ENCODE assay signal across 1 cellular context in the genomic region with DNA sequence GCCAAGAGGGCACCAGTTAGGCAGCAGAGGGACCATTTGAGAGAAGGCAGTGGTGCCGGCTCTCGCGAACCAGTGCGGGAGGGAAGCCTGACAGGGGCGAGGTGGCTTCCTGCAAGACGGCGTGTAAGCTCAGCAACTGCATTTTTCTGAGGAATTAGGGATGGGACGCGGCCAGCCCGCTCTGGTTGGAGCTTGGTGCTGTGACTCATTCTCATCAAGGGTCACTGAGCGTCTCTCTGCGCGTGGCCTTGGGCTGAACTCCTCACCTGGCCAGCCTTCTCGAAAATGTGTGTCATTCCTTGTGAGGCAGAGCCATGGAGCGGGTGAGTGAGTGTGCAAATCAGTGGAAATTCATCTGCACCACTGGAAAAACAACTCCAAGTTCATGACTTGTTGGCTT.
TF ChIP-seq lines count a peak whose summit lies in the region.

No MANE protein-coding gene starts in this region.

TF ChIP-seq in HCT116, 20 proteins besides CTCF, POLR2A, EP300 and RAD21:
- TF ChIP-seq, protein P1, sequence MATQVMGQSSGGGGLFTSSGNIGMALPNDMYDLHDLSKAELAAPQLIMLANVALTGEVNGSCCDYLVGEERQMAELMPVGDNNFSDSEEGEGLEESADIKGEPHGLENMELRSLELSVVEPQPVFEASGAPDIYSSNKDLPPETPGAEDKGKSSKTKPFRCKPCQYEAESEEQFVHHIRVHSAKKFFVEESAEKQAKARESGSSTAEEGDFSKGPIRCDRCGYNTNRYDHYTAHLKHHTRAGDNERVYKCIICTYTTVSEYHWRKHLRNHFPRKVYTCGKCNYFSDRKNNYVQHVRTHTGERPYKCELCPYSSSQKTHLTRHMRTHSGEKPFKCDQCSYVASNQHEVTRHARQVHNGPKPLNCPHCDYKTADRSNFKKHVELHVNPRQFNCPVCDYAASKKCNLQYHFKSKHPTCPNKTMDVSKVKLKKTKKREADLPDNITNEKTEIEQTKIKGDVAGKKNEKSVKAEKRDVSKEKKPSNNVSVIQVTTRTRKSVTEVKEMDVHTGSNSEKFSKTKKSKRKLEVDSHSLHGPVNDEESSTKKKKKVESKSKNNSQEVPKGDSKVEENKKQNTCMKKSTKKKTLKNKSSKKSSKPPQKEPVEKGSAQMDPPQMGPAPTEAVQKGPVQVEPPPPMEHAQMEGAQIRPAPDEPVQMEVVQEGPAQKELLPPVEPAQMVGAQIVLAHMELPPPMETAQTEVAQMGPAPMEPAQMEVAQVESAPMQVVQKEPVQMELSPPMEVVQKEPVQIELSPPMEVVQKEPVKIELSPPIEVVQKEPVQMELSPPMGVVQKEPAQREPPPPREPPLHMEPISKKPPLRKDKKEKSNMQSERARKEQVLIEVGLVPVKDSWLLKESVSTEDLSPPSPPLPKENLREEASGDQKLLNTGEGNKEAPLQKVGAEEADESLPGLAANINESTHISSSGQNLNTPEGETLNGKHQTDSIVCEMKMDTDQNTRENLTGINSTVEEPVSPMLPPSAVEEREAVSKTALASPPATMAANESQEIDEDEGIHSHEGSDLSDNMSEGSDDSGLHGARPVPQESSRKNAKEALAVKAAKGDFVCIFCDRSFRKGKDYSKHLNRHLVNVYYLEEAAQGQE (IDR thresholded peaks at IDR 0.05; ENCODE audit: low read depth) = no peak
- TF ChIP-seq ELF1 (IDR thresholded peaks at IDR 0.05; ENCODE audit: borderline replicate concordance, low read depth) = no peak
- no peak for TF ChIP-seq EGR1 (IDR thresholded peaks at IDR 0.05; ENCODE audit: low read depth)
- 0 out of 2 replicates have a peak, but pooled peaks have one; percentile 25 for TF ChIP-seq JUND (IDR thresholded peaks at IDR 0.05)
- TF ChIP-seq CEBPB (IDR thresholded peaks at IDR 0.05; ENCODE audit: low read depth) = no peak
- no peak for TF ChIP-seq CBX3 (IDR thresholded peaks at IDR 0.05; ENCODE audit: low read depth)
- TF ChIP-seq FOSL1 (IDR thresholded peaks at IDR 0.05; ENCODE audit: low read depth) = no peak
- TF ChIP-seq TCF7L2 (IDR thresholded peaks at IDR 0.05; ENCODE audit: borderline replicate concordance, extremely low read depth, insufficient read depth, insufficient read length) = no peak
- TF ChIP-seq SRF (IDR thresholded peaks at IDR 0.05; ENCODE audit: low read depth) = no peak
- TF ChIP-seq EZH2 (IDR thresholded peaks at IDR 0.05) = no peak
- peak; percentile 40; the same call in 1 of the 2 replicates for TF ChIP-seq SP1 (IDR thresholded peaks at IDR 0.05; ENCODE audit: low read depth)
- TF ChIP-seq, protein P2, sequence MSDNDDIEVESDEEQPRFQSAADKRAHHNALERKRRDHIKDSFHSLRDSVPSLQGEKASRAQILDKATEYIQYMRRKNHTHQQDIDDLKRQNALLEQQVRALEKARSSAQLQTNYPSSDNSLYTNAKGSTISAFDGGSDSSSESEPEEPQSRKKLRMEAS (IDR thresholded peaks at IDR 0.05) = peak; percentile 14; the same call in 1 of the 2 replicates
TF ChIP-seq in HCT116: peak in this region for 3.
